12 cellular contexts compared by ENCODE assay signal in the genomic region with DNA sequence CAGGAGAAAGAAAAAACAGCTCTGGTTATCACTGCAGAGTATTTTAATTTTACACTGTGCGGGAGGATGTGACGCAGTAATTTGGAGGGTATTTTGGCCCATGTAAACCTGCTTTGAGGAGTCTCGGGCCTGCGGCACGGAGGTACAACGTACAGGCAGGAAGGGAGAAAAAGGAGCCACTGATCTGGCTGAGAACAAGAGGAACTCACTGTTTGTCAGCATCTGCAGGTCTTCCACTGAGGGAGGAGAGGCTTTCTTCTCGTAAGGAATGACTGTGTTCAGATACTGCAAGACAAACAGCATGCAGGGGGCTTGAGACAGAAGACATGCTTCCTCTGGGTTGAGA. TPM values are rescaled to one million over a fixed set of nuclear protein-coding genes. Genes with fewer than 3 reads are reported as not detected.
DNase-seq lines count a peak whose midpoint lies in the region; ATAC-seq, FAIRE-seq and TF ChIP-seq lines count a peak whose summit lies in the region.
"Had no signal": no experiment of that assay in that cellular context is flagged by ENCODE, and none has a peak within 500 bp of the region (broad histone marks: within the 10 kb centered on the region; RNA-seq: fewer than 3 reads in every experiment).

No MANE protein-coding gene starts in this region.

- H3K4me1 Mint-ChIP-seq in astrocyte (ENCODE audit: low read depth, unreplicated experiment), result peaks cover 27% of the 10 kb centered on the region
- H3K4me1 Mint-ChIP-seq in activated T-cell treated with anti-CD3 and anti-CD28 coated beads, Interleukin-2, amount 50 U/mL, for 4 hours (ENCODE audit: low read depth), result peaks cover 4% of the 10 kb centered on the region
- peaks cover 0 to 17% (median 7%) of the 10 kb centered on the region in 4 donors for H3K4me1 Mint-ChIP-seq in naive thymus-derived CD8-positive, alpha-beta T cell

- H3K4me3 ChIP-seq in astrocyte (ENCODE audit: insufficient read depth, low read depth, low read length), result no peak overlapping the region
- peak overlapping the region; percentile 45 for H3K4me3 ChIP-seq in left ventricle myocardium inferior
- H3K4me3 ChIP-seq in trophoblast cell (ENCODE audit: low read depth, low read length), result no peak overlapping the region
- H3K4me3 ChIP-seq: gastroesophageal sphincter, SK-N-MC had no signal

- H3K79me2 ChIP-seq in astrocyte (ENCODE audit: insufficient read depth, low read length), result no peaks in the 10 kb centered on the region
- no peaks in the 10 kb centered on the region for H3K79me2 ChIP-seq in trophoblast cell (ENCODE audit: control insufficient read depth, insufficient read depth, low read length, poor library complexity)

- no CpG with 5 or more reads among the region's 7 CpGs for WGBS in trophoblast cell (ENCODE audit: extremely low coverage, insufficient coverage, insufficient read length)

- DNase-seq in GM12892 (ENCODE audit: insufficient read length) (no peak), astrocyte (ENCODE audit: low read depth) (no peak), left ventricle myocardium inferior (no peak), trophoblast cell (no peak)
- DNase-seq in activated T-cell treated with anti-CD3 and anti-CD28 coated beads, Interleukin-2, amount 50 U/mL, for 4 hours, result no peak
- DNase-seq in naive thymus-derived CD8-positive, alpha-beta T cell, result no peak

- H3K4me2 ChIP-seq in astrocyte (ENCODE audit: low read length) (no peak overlapping the region), trophoblast cell (ENCODE audit: low read length) (no peak overlapping the region)

- H3K18ac ChIP-seq in trophoblast cell (ENCODE audit: low read length), result no peak overlapping the region

- peak; percentile 64 for FAIRE-seq in GM12892 (lab: Jason Lieb, UNC)
- FAIRE-seq in astrocyte (lab: Jason Lieb, UNC), result no peak
- FAIRE-seq: D721Med had no signal

- H3K27ac Mint-ChIP-seq in astrocyte (ENCODE audit: unreplicated experiment), result no peak overlapping the region
- H3K27ac Mint-ChIP-seq in naive thymus-derived CD8-positive, alpha-beta T cell, result peak overlapping the region in 1 of 10 donors; percentile 46

- H3K36me3 Mint-ChIP-seq in astrocyte (ENCODE audit: low read depth, unreplicated experiment), result no peaks in the 10 kb centered on the region
- H3K36me3 Mint-ChIP-seq in activated T-cell treated with anti-CD3 and anti-CD28 coated beads, Interleukin-2, amount 50 U/mL, for 4 hours (ENCODE audit: insufficient read depth), result no peaks in the 10 kb centered on the region
- no peaks in the 10 kb centered on the region for H3K36me3 Mint-ChIP-seq in naive thymus-derived CD8-positive, alpha-beta T cell
- H3K36me3 Mint-ChIP-seq: naive thymus-derived CD4-positive, alpha-beta T cell had no signal

- no peak overlapping the region for H3K4ac ChIP-seq in trophoblast cell (ENCODE audit: low read depth, low read length)

- H4K91ac ChIP-seq in trophoblast cell (ENCODE audit: low read depth, low read length), result no peak overlapping the region

- no peak overlapping the region for H3K27ac ChIP-seq in astrocyte (ENCODE audit: low read depth, low read length)
- H3K27ac ChIP-seq in left ventricle myocardium inferior (replicated peaks), result peak overlapping the region; percentile 83
- no peak overlapping the region for H3K27ac ChIP-seq in trophoblast cell (ENCODE audit: low read depth, low read length)
- H3K27ac ChIP-seq: SK-N-MC had no signal

- no peak for TF ChIP-seq POLR2A in GM12892 (IDR thresholded peaks at IDR 0.05; ENCODE audit: low read depth, low read length)

- H2AFZ ChIP-seq in astrocyte (ENCODE audit: low read depth, low read length) (peak overlapping the region; percentile 21), trophoblast cell (ENCODE audit: insufficient read depth, low read length, poor library complexity) (no peak overlapping the region)

- intact Hi-C loops in left ventricle myocardium inferior (cut with micrococcal nuclease), result no loop called here

- H3K9me3 ChIP-seq in astrocyte (ENCODE audit: insufficient read depth, low read depth, low read length) (no peaks in the 10 kb centered on the region), left ventricle myocardium inferior (replicated peaks) (no peaks in the 10 kb centered on the region), trophoblast cell (ENCODE audit: insufficient read depth, low read depth, low read length) (no peaks in the 10 kb centered on the region)
- H3K9me3 ChIP-seq: gastroesophageal sphincter had no signal

- H2BK120ac ChIP-seq in trophoblast cell (ENCODE audit: insufficient read depth, low read length, poor library complexity), result peak overlapping the region; percentile 5

- peak overlapping the region; percentile 48 for H4K8ac ChIP-seq in trophoblast cell (ENCODE audit: low read depth, low read length)

- H4K12ac ChIP-seq in trophoblast cell (ENCODE audit: low read depth, low read length), result no peak overlapping the region

- H3K9me3 Mint-ChIP-seq in astrocyte (ENCODE audit: unreplicated experiment), result no peaks in the 10 kb centered on the region
- no peaks in the 10 kb centered on the region for H3K9me3 Mint-ChIP-seq in activated T-cell treated with anti-CD3 and anti-CD28 coated beads, Interleukin-2, amount 50 U/mL, for 4 hours
- H3K9me3 Mint-ChIP-seq in naive thymus-derived CD8-positive, alpha-beta T cell, result no peaks in the 10 kb centered on the region

- H3K36me3 ChIP-seq in astrocyte (ENCODE audit: insufficient read depth, low read length) (no peaks in the 10 kb centered on the region), left ventricle myocardium inferior (no peaks in the 10 kb centered on the region), trophoblast cell (ENCODE audit: control insufficient read depth in 1 of 2, insufficient read depth in 2 of 2, low read length in 2 of 2) (no peaks in the 10 kb centered on the region)

- ATAC-seq in activated T-cell treated with anti-CD3 and anti-CD28 coated beads, Interleukin-2, amount 50 U/mL, for 4 hours, result no peak
- ATAC-seq in activated CD4-positive, CD25-positive, alpha-beta regulatory T cell treated with anti-CD3 and anti-CD28 coated beads, Interleukin-2, amount 50 U/mL, for 24 hours, result no peak
- no peak for ATAC-seq in naive thymus-derived CD8-positive, alpha-beta T cell
- no peak for ATAC-seq in GM19324 (IDR thresholded peaks at IDR 0.05; ENCODE audit: low FRiP score, unreplicated experiment)
- ATAC-seq: gastroesophageal sphincter had no signal

- H2BK5ac ChIP-seq in trophoblast cell (ENCODE audit: low read depth, low read length, poor library complexity), result no peak overlapping the region

- no peak overlapping the region for H3K14ac ChIP-seq in trophoblast cell (ENCODE audit: low read length)

- POLR2A ChIA-PET in naive thymus-derived CD8-positive, alpha-beta T cell (lab: Charles Lee), result no interaction called here

- no peaks in the 10 kb centered on the region for H4K20me1 ChIP-seq in astrocyte (ENCODE audit: insufficient read depth, low read length)

- TF ChIP-seq CTCF in astrocyte (IDR thresholded peaks at IDR 0.05; ENCODE audit: insufficient read depth, low read depth, low read length) (no peak), left ventricle myocardium inferior (IDR thresholded peaks at IDR 0.05; ENCODE audit: borderline replicate concordance) (no peak)

- no peaks in the 10 kb centered on the region for H3K27me3 ChIP-seq in astrocyte (ENCODE audit: insufficient read depth, low read length)
- no peaks in the 10 kb centered on the region for H3K27me3 ChIP-seq in left ventricle myocardium inferior (ENCODE audit: low read depth)
- no peaks in the 10 kb centered on the region for H3K27me3 ChIP-seq in trophoblast cell (ENCODE audit: insufficient read depth, low read length)
- H3K27me3 ChIP-seq: gastroesophageal sphincter had no signal

- H3K9ac ChIP-seq in astrocyte (ENCODE audit: low read length) (no peak overlapping the region), trophoblast cell (ENCODE audit: low read length) (no peak overlapping the region)

- H3K4me3 Mint-ChIP-seq in astrocyte (ENCODE audit: unreplicated experiment), result peak overlapping the region; percentile 27
- H3K4me3 Mint-ChIP-seq in activated T-cell treated with anti-CD3 and anti-CD28 coated beads, Interleukin-2, amount 50 U/mL, for 4 hours, result no peak overlapping the region
- no peak overlapping the region for H3K4me3 Mint-ChIP-seq in naive thymus-derived CD8-positive, alpha-beta T cell

- H3K4me1 ChIP-seq in astrocyte (ENCODE audit: insufficient read depth, low read length) (peaks cover 15% of the 10 kb centered on the region), left ventricle myocardium inferior (peaks cover 17% of the 10 kb centered on the region), trophoblast cell (ENCODE audit: control insufficient read depth in 1 of 2, insufficient read depth in 2 of 2, low read length in 2 of 2) (peaks cover 2 to 7% of the 10 kb centered on the region in 2 experiments)

- H2BK12ac ChIP-seq in trophoblast cell (ENCODE audit: low read length), result no peak overlapping the region

- H3K79me1 ChIP-seq in trophoblast cell (ENCODE audit: low read length), result peaks cover 2% of the 10 kb centered on the region

- H3K27me3 Mint-ChIP-seq in astrocyte (ENCODE audit: low read depth, unreplicated experiment), result no peaks in the 10 kb centered on the region
- no peaks in the 10 kb centered on the region for H3K27me3 Mint-ChIP-seq in activated T-cell treated with anti-CD3 and anti-CD28 coated beads, Interleukin-2, amount 50 U/mL, for 4 hours (ENCODE audit: low read depth)
- H3K27me3 Mint-ChIP-seq in naive thymus-derived CD8-positive, alpha-beta T cell, result peaks cover 0 to 6% (median 0%) of the 10 kb centered on the region in 5 donors

- no peak overlapping the region for H2AK5ac ChIP-seq in trophoblast cell (ENCODE audit: low read length)

- H3K23ac ChIP-seq in trophoblast cell (ENCODE audit: low read length), result no peak overlapping the region

RNA-seq across cellular contexts. Expression of gene FEZ1, which starts 44.0 kb away (rescaled TPM):
- polyA plus RNA-seq in GM12892 (2012; ENCODE audit: missing spikeins), result 10.6 TPM
- 17.6 and 22.8 TPM in 2 replicates for total RNA-seq in astrocyte
- 29.2 TPM for total RNA-seq in left ventricle myocardium inferior
- 6.1 and 6.2 TPM in 2 replicates for polyA plus RNA-seq in trophoblast cell (2013)
- 1 to 10 TPM; 1.1 to 2.0 (median 1.5) TPM for total RNA-seq in activated T-cell treated with anti-CD3 and anti-CD28 coated beads, Interleukin-2, amount 50 U/mL, for 4 hours
- not detected for total RNA-seq in naive thymus-derived CD8-positive, alpha-beta T cell
- polyA plus RNA-seq in naive thymus-derived CD8-positive, alpha-beta T cell, result 10 to 100 TPM in 1 of 3 donors, 1 to 10 TPM in 2; 1.1 to 11.6 (median 1.7) TPM
- polyA plus RNA-seq: naive thymus-derived CD4-positive, alpha-beta T cell had no signal
